In the genomic region with DNA sequence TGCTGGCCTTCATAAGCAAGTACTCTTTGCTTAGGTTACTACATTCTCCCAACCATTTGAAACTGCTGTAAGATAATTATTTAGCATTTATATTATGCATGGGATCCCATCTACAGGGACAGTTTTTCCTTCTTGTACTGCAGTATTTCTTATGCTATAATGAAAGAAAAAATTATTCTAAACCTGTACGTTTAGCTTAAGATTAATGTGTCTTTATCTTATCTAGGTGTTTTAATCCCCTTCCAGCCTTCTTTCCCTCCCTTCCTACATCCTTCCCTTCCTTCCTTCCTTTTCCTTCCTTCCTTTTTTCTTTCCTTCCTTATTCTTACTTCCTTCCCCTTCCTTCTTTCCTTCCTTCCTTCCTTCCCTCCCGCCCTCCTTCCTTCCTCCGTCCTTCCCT, we compare ENCODE assay signal across 28 cellular contexts.
"Had no signal": no experiment of that assay in that cellular context is flagged by ENCODE, and none has a peak within 500 bp of the region (broad histone marks: within the 10 kb centered on the region; RNA-seq: fewer than 3 reads in every experiment).

No MANE protein-coding gene starts in this region.

- H3K79me2 ChIP-seq: hepatocyte had no signal

- DNase-seq: colonic mucosa; dermis blood vessel endothelial cell; dorsolateral prefrontal cortex; effector CD4-positive, alpha-beta T cell; effector CD8-positive, alpha-beta T cell; effector memory CD4-positive, alpha-beta T cell; effector memory CD8-positive, alpha-beta T cell; endodermal cell; erythroblast; esophagus squamous epithelium; foreskin fibroblast; foreskin keratinocyte; foreskin melanocyte; gastrocnemius medialis; glutamatergic neuron; head of caudate nucleus; heart left ventricle; heart right ventricle had no signal

- H3K4me2 ChIP-seq: hepatocyte had no signal

- H3K36me3 ChIP-seq: colonic mucosa, esophagus muscularis mucosa, esophagus squamous epithelium, gastrocnemius medialis, gastroesophageal sphincter, heart left ventricle, heart right ventricle had no signal

- H3K4me3 ChIP-seq: colonic mucosa, coronary artery, dorsolateral prefrontal cortex, esophagus muscularis mucosa, esophagus squamous epithelium, gastrocnemius medialis, gastroesophageal sphincter, heart left ventricle, heart right ventricle, hepatocyte had no signal

- FAIRE-seq: colon, endometrium, endothelial cell of umbilical vein, frontal cortex had no signal

- ATAC-seq: effector memory CD8-positive, alpha-beta T cell; esophagus mucosa; foreskin keratinocyte; gastrocnemius medialis; gastroesophageal sphincter; heart left ventricle; heart right ventricle had no signal

- H3K27ac ChIP-seq: colonic mucosa, coronary artery, dorsolateral prefrontal cortex, epithelial cell of prostate, esophagus muscularis mucosa, esophagus squamous epithelium, foreskin keratinocyte, gastrocnemius medialis, gastroesophageal sphincter, heart left ventricle, heart right ventricle, hepatocyte had no signal

- H3K4me1 ChIP-seq: colonic mucosa, esophagus muscularis mucosa, esophagus squamous epithelium, foreskin keratinocyte, gastrocnemius medialis, gastroesophageal sphincter, heart left ventricle, heart right ventricle had no signal

- H2AFZ ChIP-seq: hepatocyte had no signal

- H3K27me3 ChIP-seq: colonic mucosa, dorsolateral prefrontal cortex, esophagus muscularis mucosa, esophagus squamous epithelium, foreskin keratinocyte, gastrocnemius medialis, gastroesophageal sphincter, heart left ventricle, heart right ventricle, hepatocyte had no signal

- H3K9me3 ChIP-seq: colonic mucosa, esophagus muscularis mucosa, esophagus squamous epithelium, gastrocnemius medialis, gastroesophageal sphincter had no signal
